25 cellular contexts compared by ENCODE assay signal in genomic region chr1:70807088-70807664, GRCh38.
DNase-seq lines count a peak whose midpoint lies in the region; ATAC-seq and TF ChIP-seq lines count a peak whose summit lies in the region.
"Had no signal": no experiment of that assay in that cellular context is flagged by ENCODE, and none has a peak within 500 bp of the region (broad histone marks: within the 10 kb centered on the region; RNA-seq: fewer than 3 reads in every experiment).

No MANE protein-coding gene starts in this region.

- no peaks in the 10 kb centered on the region for H3K79me2 ChIP-seq in hepatocyte

- WGBS in hepatocyte (ENCODE audit: low lambda C conversion rate, missing lambda C conversion rate): 73% methylated on average over 3 of the region's 3 CpGs

- H3K27me3 ChIP-seq in hepatocyte: no peaks in the 10 kb centered on the region
- H3K27me3 ChIP-seq: BE2C had no signal

- H3K9me3 ChIP-seq in hepatocyte (ENCODE audit: low read depth): no peaks in the 10 kb centered on the region
- H3K9me3 ChIP-seq: BE2C had no signal

- H3K27ac Mint-ChIP-seq in stimulated activated naive CD8-positive, alpha-beta T cell treated with anti-CD3 and anti-CD28 coated beads, Interleukin-15, amount 100 ng/mL, for 72 hours: no peak overlapping the region
- no peak overlapping the region for H3K27ac Mint-ChIP-seq in chondrocyte (ENCODE audit: unreplicated experiment)
- no peak overlapping the region for H3K27ac Mint-ChIP-seq in stimulated activated effector memory CD8-positive, alpha-beta T cell treated with anti-CD3 and anti-CD28 coated beads, Interleukin-12 subunit alpha, Interleukin-12 subunit beta, amount 100 ng/mL, for 72 hours

- no peak overlapping the region for H3K4me3 Mint-ChIP-seq in stimulated activated naive CD8-positive, alpha-beta T cell treated with anti-CD3 and anti-CD28 coated beads, Interleukin-15, amount 100 ng/mL, for 72 hours
- H3K4me3 Mint-ChIP-seq in chondrocyte (ENCODE audit: unreplicated experiment): no peak overlapping the region
- no peak overlapping the region for H3K4me3 Mint-ChIP-seq in stimulated activated effector memory CD8-positive, alpha-beta T cell treated with anti-CD3 and anti-CD28 coated beads, Interleukin-12 subunit alpha, Interleukin-12 subunit beta, amount 100 ng/mL, for 72 hours

- H3K4me1 Mint-ChIP-seq in stimulated activated naive CD8-positive, alpha-beta T cell treated with anti-CD3 and anti-CD28 coated beads, Interleukin-15, amount 100 ng/mL, for 72 hours: no peaks in the 10 kb centered on the region
- no peaks in the 10 kb centered on the region for H3K4me1 Mint-ChIP-seq in chondrocyte (ENCODE audit: low read depth)
- H3K4me1 Mint-ChIP-seq in stimulated activated effector memory CD8-positive, alpha-beta T cell treated with anti-CD3 and anti-CD28 coated beads, Interleukin-12 subunit alpha, Interleukin-12 subunit beta, amount 100 ng/mL, for 72 hours: no peaks in the 10 kb centered on the region

- TF ChIP-seq CTCF in chondrocyte (IDR thresholded peaks at IDR 0.05): no peak
- TF ChIP-seq CTCF in hepatocyte (IDR thresholded peaks at IDR 0.05; ENCODE audit: poor library complexity): no peak

- peak; percentile 28 for ATAC-seq in stimulated activated naive CD8-positive, alpha-beta T cell treated with anti-CD3 and anti-CD28 coated beads, Interleukin-15, amount 100 ng/mL, for 72 hours
- no peak for ATAC-seq in stimulated activated naive CD8-positive, alpha-beta T cell treated with anti-CD3 and anti-CD28 coated beads, Interleukin-15, Interleukin-2, amounts not matched to agents 100 U/mL and 50 U/mL, for 24 hours
- peak; percentile 51 for ATAC-seq in stimulated activated effector memory CD8-positive, alpha-beta T cell treated with anti-CD3 and anti-CD28 coated beads, Interleukin-12 subunit alpha, Interleukin-12 subunit beta, amount 100 ng/mL, for 72 hours

- no peak for DNase-seq in stimulated activated naive CD8-positive, alpha-beta T cell treated with anti-CD3 and anti-CD28 coated beads, Interleukin-15, amount 100 ng/mL, for 72 hours
- DNase-seq in stimulated activated naive CD8-positive, alpha-beta T cell treated with anti-CD3 and anti-CD28 coated beads, Interleukin-15, Interleukin-2, amounts not matched to agents 100 U/mL and 50 U/mL, for 24 hours: no peak
- peak; percentile 73 for DNase-seq in chondrocyte (ENCODE audit: low spot score)
- DNase-seq in stimulated activated effector memory CD8-positive, alpha-beta T cell treated with anti-CD3 and anti-CD28 coated beads, Interleukin-12 subunit alpha, Interleukin-12 subunit beta, amount 100 ng/mL, for 72 hours (ENCODE audit: low spot score in 2 of 2): no peak
- DNase-seq in activated CD4-positive, alpha-beta T cell treated with anti-CD3 and anti-CD28 coated beads for 1 hour: no peak
- no peak for DNase-seq in SK-N-DZ (ENCODE audit: low spot score)
- no peak for DNase-seq in GDM1 (lab: John Stamatoyannopoulos, UW)
- no peak for DNase-seq in hepatocyte (ENCODE audit: low spot score)
- DNase-seq: 8988T, ACHN, BE2C, DMS153, DND-41, GM23248, H7, KBM-7, MV-4-11, NCI-H1105, NCI-H146, NCI-H1930, NCI-H2107, NCI-H524, NCI-H774, PC-9, SHP77 had no signal

- no peak overlapping the region for H2AFZ ChIP-seq in hepatocyte
- H2AFZ ChIP-seq: GM23248, PC-9 had no signal

- no peaks in the 10 kb centered on the region for H3K27me3 Mint-ChIP-seq in stimulated activated naive CD8-positive, alpha-beta T cell treated with anti-CD3 and anti-CD28 coated beads, Interleukin-15, amount 100 ng/mL, for 72 hours
- peaks cover 6% of the 10 kb centered on the region for H3K27me3 Mint-ChIP-seq in chondrocyte (ENCODE audit: low read depth)

- H3K36me3 Mint-ChIP-seq in chondrocyte (ENCODE audit: low read depth): no peaks in the 10 kb centered on the region
- H3K36me3 Mint-ChIP-seq in stimulated activated effector memory CD8-positive, alpha-beta T cell treated with anti-CD3 and anti-CD28 coated beads, Interleukin-12 subunit alpha, Interleukin-12 subunit beta, amount 100 ng/mL, for 72 hours: no peaks in the 10 kb centered on the region

- H4K20me1 ChIP-seq in hepatocyte (ENCODE audit: insufficient read depth, poor library complexity, severe bottlenecking): no peaks in the 10 kb centered on the region

- no peaks in the 10 kb centered on the region for H3K9me2 ChIP-seq in hepatocyte (replicated peaks; ENCODE audit: insufficient read depth)

- no peak overlapping the region for H3K4me3 ChIP-seq in hepatocyte
- H3K4me3 ChIP-seq: GM23248, PC-9 had no signal

- no peak overlapping the region for H3K27ac ChIP-seq in hepatocyte
- H3K27ac ChIP-seq: GM23248, PC-9 had no signal

- no peaks in the 10 kb centered on the region for H3K36me3 ChIP-seq in hepatocyte (replicated peaks; ENCODE audit: insufficient read depth, low read depth)
- H3K36me3 ChIP-seq: BE2C had no signal

- H3K4me2 ChIP-seq in hepatocyte: no peak overlapping the region
- H3K4me2 ChIP-seq: PC-9 had no signal

- H3K9me3 Mint-ChIP-seq in stimulated activated naive CD8-positive, alpha-beta T cell treated with anti-CD3 and anti-CD28 coated beads, Interleukin-15, amount 100 ng/mL, for 72 hours: peaks cover 5 to 19% of the 10 kb centered on the region in 2 donors
- no peaks in the 10 kb centered on the region for H3K9me3 Mint-ChIP-seq in chondrocyte (ENCODE audit: low read depth)
- H3K9me3 Mint-ChIP-seq in stimulated activated effector memory CD8-positive, alpha-beta T cell treated with anti-CD3 and anti-CD28 coated beads, Interleukin-12 subunit alpha, Interleukin-12 subunit beta, amount 100 ng/mL, for 72 hours: no peaks in the 10 kb centered on the region

- H3K4me1 ChIP-seq in hepatocyte (ENCODE audit: insufficient read depth): no peaks in the 10 kb centered on the region
- H3K4me1 ChIP-seq: BE2C had no signal
